Comparison of ENCODE assay signal across 8 cellular contexts in genomic region chr2:232292395-232293154, GRCh38.
A peak's percentile ranks its signal among the peaks of the same experiment; 100 is the strongest.
DNase-seq lines count a peak whose midpoint lies in the region; ATAC-seq and TF ChIP-seq lines count a peak whose summit lies in the region.

No MANE protein-coding gene starts in this region.

- no peak overlapping the region for H3K4me2 ChIP-seq in HCT116 (ENCODE audit: low read length)

- H3K27me3 ChIP-seq in HCT116 (ENCODE audit: insufficient read depth, low read length) = no peaks in the 10 kb centered on the region
- H3K27me3 ChIP-seq in left ventricle myocardium inferior (ENCODE audit: low read depth) = no peaks in the 10 kb centered on the region
- no peaks in the 10 kb centered on the region for H3K27me3 ChIP-seq in spleen (replicated peaks in 1 of 7)

- H2AFZ ChIP-seq in HCT116 (ENCODE audit: low read depth, low read length, poor library complexity, severe bottlenecking) = no peak overlapping the region

- DNase-seq in DMS79 (lab: John Stamatoyannopoulos, UW) (peak; percentile 20), HCT116 (ENCODE audit: low read depth, low spot score) (peak; percentile 54), OCI-M1 (lab: John Stamatoyannopoulos, UW) (peak; percentile 79), left ventricle myocardium inferior (peak; percentile 36), spleen (peak; percentile 84), HuH-7.5 (ENCODE audit: low spot score) (no peak)
- DNase-seq in activated effector memory CD4-positive, alpha-beta T cell treated with Interleukin-2 at 50 U/mL for 16 hours = peak; percentile 15

- peak; percentile 96 for ATAC-seq in HCT116
- no peak for ATAC-seq in HG02870 (IDR thresholded peaks at IDR 0.05; ENCODE audit: unreplicated experiment)

- H3K9me2 ChIP-seq in HCT116 (ENCODE audit: insufficient read depth) = no peaks in the 10 kb centered on the region

- H3K36me3 ChIP-seq in HCT116 (ENCODE audit: control insufficient read depth in 1 of 2, insufficient read depth in 2 of 2, low read length in 2 of 2) (no peaks in the 10 kb centered on the region), left ventricle myocardium inferior (no peaks in the 10 kb centered on the region), spleen (peaks cover 0 to 36% (median 4%) of the 10 kb centered on the region in 6 donors)

- H3K4me3 ChIP-seq in HCT116 (replicated peaks in 1 of 2; ENCODE audit: low read depth in 1 of 2, low read length in 2 of 2) (no peak overlapping the region), left ventricle myocardium inferior (no peak overlapping the region), spleen (no peak overlapping the region)

- no peak overlapping the region for H3K9ac ChIP-seq in HCT116 (ENCODE audit: low read length)

- no peaks in the 10 kb centered on the region for H4K20me1 ChIP-seq in HCT116 (ENCODE audit: insufficient read depth)

- TF ChIP-seq RAD21 in HCT116 (IDR thresholded peaks at IDR 0.05; ENCODE audit: low read depth) = peak; percentile 54

- TF ChIP-seq POLR2A in HCT116 (IDR thresholded peaks at IDR 0.05; ENCODE audit: borderline replicate concordance, extremely low read depth, insufficient read depth, insufficient read length) (no peak), spleen (IDR thresholded peaks at IDR 0.05) (no peak)

- CTCF ChIA-PET in HCT116 (lab: Charles Lee) = interaction anchor here (0.6 to 3.4 kb wide), 9 partner anchors 9 to 392 kb away, joined by 3 to 13 read pairs (median 4); no protein-coding TSS in a partner anchor

- H3K79me2 ChIP-seq in HCT116 (ENCODE audit: insufficient read depth, low read length) = no peaks in the 10 kb centered on the region

- WGBS in spleen, 5 donors = 69 to 78% (median 73%) methylated on average over 9 of the region's 9 CpGs

- BruUV-seq in HCT116 (replicated peaks; lab: Mats Ljungman, UMichigan) = no TSS peak

- H3K4me1 ChIP-seq in HCT116 (ENCODE audit: control insufficient read depth in 1 of 2, insufficient read depth in 2 of 2, low read length in 2 of 2) (no peaks in the 10 kb centered on the region), left ventricle myocardium inferior (peaks cover 3% of the 10 kb centered on the region), spleen (peaks cover 0 to 14% (median 0%) of the 10 kb centered on the region in 6 donors)

- TF ChIP-seq CTCF in HCT116 (IDR thresholded peaks at IDR 0.05 in 2 of 3, conservative IDR thresholded peaks at IDR 0.05 in 1 of 3; ENCODE audit: borderline replicate concordance in 1 of 3, insufficient read depth in 1 of 3, low read depth in 2 of 3, low read length in 2 of 3) = peak; percentile 64 to 86 (median 83); a peak in 5 of 6 replicates
- TF ChIP-seq CTCF in left ventricle myocardium inferior (IDR thresholded peaks at IDR 0.05; ENCODE audit: borderline replicate concordance) = peak; percentile 63
- peak; percentile 25 to 84 (median 62) for TF ChIP-seq CTCF in spleen (IDR thresholded peaks at IDR 0.05 in 8 of 11, conservative IDR thresholded peaks at IDR 0.05 in 3 of 11)

- H3K9me3 ChIP-seq in HCT116 (ENCODE audit: control insufficient read depth in 1 of 2, insufficient read depth in 1 of 2, low read depth in 1 of 2, low read length in 2 of 2) (no peaks in the 10 kb centered on the region), left ventricle myocardium inferior (replicated peaks) (no peaks in the 10 kb centered on the region), spleen (no peaks in the 10 kb centered on the region)

- H3K27ac ChIP-seq in HCT116 (ENCODE audit: low read depth, low read length) (no peak overlapping the region), left ventricle myocardium inferior (replicated peaks) (no peak overlapping the region), spleen (no peak overlapping the region)

- RAD21 ChIA-PET in HCT116 (lab: Charles Lee; ENCODE audit: low non-redundant PET in 1 of 2, low total read pairs in 2 of 2, uncharacterized antibody in 2 of 2, unreplicated experiment in 2 of 2) = no interaction called here

- intact Hi-C loops in HCT116 (cut with micrococcal nuclease) = loop anchor here (1.0 kb wide), 1 partner anchor 367 kb away; no protein-coding TSS in a partner anchor
- intact Hi-C loops in left ventricle myocardium inferior (cut with micrococcal nuclease) = no loop called here
- intact Hi-C loops in spleen (cut with DNase I; ENCODE audit: low total_unique reads) = no loop called here

- POLR2A ChIA-PET in HCT116 (lab: Charles Lee) = no interaction called here

TF ChIP-seq in HCT116, 20 proteins besides CTCF, POLR2A, EP300 and RAD21:
- TF ChIP-seq TCF7L2 (IDR thresholded peaks at IDR 0.05; ENCODE audit: borderline replicate concordance, extremely low read depth, insufficient read depth, insufficient read length) (peak; percentile 58), POLR2AphosphoS5 (IDR thresholded peaks at IDR 0.05; ENCODE audit: low read depth, low read length) (no peak)
TF ChIP-seq in HCT116: peak in this region for 1.
